In the genomic region with DNA sequence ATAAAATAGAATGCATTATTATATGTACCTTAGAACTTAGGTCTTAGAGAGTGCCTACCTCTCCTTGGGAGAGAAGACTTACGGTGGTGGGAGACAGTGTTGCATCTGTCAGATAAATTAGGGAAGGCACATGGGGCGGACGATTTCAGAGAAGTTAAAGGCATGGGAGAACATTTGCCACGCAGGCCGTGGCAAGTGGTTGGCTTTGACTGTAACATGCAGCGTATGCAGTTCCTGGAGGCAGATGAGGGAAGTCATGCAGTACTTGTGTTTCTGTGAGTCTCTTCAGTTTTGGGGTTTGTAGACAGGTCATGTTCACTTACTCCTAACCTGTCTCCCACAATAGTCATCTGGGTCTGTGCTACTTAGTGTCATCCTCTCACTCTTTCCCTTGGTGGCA, we compare ENCODE assay signal across 1 cellular context.
TF ChIP-seq lines count a peak whose summit lies in the region.

No MANE protein-coding gene starts in this region.

TF ChIP-seq in IMR-90, 13 proteins besides CTCF, POLR2A, EP300 and RAD21 (continued from another document):
- TF ChIP-seq MAFK (IDR thresholded peaks at IDR 0.05; ENCODE audit: low read depth, low read length) = no peak
- TF ChIP-seq NFE2L2 (IDR thresholded peaks at IDR 0.05; ENCODE audit: low read depth, low read length) = no peak
- TF ChIP-seq, protein P1, sequence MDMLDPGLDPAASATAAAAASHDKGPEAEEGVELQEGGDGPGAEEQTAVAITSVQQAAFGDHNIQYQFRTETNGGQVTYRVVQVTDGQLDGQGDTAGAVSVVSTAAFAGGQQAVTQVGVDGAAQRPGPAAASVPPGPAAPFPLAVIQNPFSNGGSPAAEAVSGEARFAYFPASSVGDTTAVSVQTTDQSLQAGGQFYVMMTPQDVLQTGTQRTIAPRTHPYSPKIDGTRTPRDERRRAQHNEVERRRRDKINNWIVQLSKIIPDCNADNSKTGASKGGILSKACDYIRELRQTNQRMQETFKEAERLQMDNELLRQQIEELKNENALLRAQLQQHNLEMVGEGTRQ (IDR thresholded peaks at IDR 0.05; ENCODE audit: low read depth, low read length) = no peak
- no peak for TF ChIP-seq CHD1 (IDR thresholded peaks at IDR 0.05; ENCODE audit: low read depth, low read length)
TF ChIP-seq in IMR-90: peak in this region for 0.
